In the genomic region with DNA sequence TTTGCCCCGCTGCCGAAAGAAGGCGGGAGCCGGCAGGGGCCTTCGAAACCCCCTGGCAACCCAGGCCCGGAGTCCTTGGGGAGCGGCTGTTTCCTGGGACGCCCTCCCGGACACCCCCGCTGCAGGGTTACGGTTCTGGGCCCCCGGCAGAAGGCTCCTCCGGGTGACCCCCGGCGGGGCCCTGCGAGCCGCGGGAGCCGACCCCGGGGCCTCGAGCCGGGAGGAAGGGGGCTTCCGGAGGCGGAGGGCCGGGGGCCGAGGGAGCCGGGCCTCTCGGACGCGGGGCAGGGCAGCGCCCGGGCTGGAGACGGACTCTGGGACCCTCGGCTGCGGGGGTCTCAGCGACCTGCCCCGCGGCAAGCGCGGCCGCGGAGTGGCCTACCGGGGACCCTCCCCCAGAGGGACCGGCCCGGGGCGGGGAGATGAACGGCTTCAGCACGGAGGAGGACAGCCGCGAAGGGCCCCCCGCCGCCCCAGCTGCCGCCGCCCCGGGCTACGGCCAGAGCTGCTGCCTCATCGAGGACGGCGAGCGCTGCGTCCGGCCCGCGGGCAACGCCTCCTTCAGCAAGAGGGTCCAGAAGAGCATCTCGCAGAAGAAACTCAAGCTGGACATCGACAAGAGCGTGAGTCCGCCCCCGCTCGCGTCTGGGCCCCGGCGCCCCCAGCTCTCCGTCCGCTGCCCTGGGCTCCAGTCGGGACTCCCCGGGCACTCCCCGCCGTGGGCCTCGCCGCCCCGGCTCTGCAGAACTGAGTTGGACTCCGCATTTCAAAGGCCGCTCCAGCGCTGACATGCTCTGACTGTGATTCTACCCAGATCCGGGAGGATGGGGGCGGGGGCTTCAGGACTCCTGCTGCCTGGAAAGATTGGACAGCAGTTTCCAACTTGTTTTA, we compare ENCODE assay signal across 1 cellular context.
TF ChIP-seq lines count a peak whose summit lies in the region.

No MANE protein-coding gene starts in this region.

TF ChIP-seq in HepG2, 621 proteins besides CTCF, POLR2A, EP300 and RAD21 (continued from another document and continues in another):
- TF ChIP-seq CBX5 (CRISPR knock-in tag; IDR thresholded peaks at IDR 0.05; ENCODE audit: borderline replicate concordance) (no peak), ZNF432 (CRISPR knock-in tag; IDR thresholded peaks at IDR 0.05; ENCODE audit: borderline replicate concordance) (no peak), RORA (CRISPR knock-in tag; IDR thresholded peaks at IDR 0.05) (no peak), PREB (CRISPR knock-in tag; IDR thresholded peaks at IDR 0.05) (no peak), IRF2 (CRISPR knock-in tag; IDR thresholded peaks at IDR 0.05) (0 out of 2 replicates have a peak, but pooled peaks have one; percentile 21), NFKBIZ (CRISPR knock-in tag; IDR thresholded peaks at IDR 0.05) (no peak), KLF11 (CRISPR knock-in tag; IDR thresholded peaks at IDR 0.05) (no peak), CC2D1A (CRISPR knock-in tag; IDR thresholded peaks at IDR 0.05) (no peak), TBP (CRISPR knock-in tag; IDR thresholded peaks at IDR 0.05) (no peak), JUN (CRISPR knock-in tag; IDR thresholded peaks at IDR 0.05) (no peak), ZNF770 (CRISPR knock-in tag; IDR thresholded peaks at IDR 0.05) (no peak), ZNF567 (CRISPR knock-in tag; IDR thresholded peaks at IDR 0.05; ENCODE audit: borderline replicate concordance) (no peak), ELK4 (CRISPR knock-in tag; IDR thresholded peaks at IDR 0.05; ENCODE audit: borderline replicate concordance) (no peak), CHCHD3 (CRISPR knock-in tag; IDR thresholded peaks at IDR 0.05) (0 out of 2 replicates have a peak, but pooled peaks have one; percentile 28), ATF3 (CRISPR knock-in tag; IDR thresholded peaks at IDR 0.05) (no peak), ZNF350 (CRISPR knock-in tag; IDR thresholded peaks at IDR 0.05; ENCODE audit: borderline replicate concordance, low read depth) (0 out of 2 replicates have a peak, but pooled peaks have one; percentile 30), PLRG1 (conservative IDR thresholded peaks at IDR 0.05) (no peak), ZNF280D (CRISPR knock-in tag; IDR thresholded peaks at IDR 0.05) (no peak), MEIS1 (CRISPR knock-in tag; IDR thresholded peaks at IDR 0.05; ENCODE audit: borderline replicate concordance) (no peak), ZNF776 (CRISPR knock-in tag; IDR thresholded peaks at IDR 0.05) (no peak), DNMT1 (CRISPR knock-in tag; IDR thresholded peaks at IDR 0.05) (no peak), SMYD3 (CRISPR knock-in tag; IDR thresholded peaks at IDR 0.05) (no peak), HDAC1 (CRISPR knock-in tag; IDR thresholded peaks at IDR 0.05) (peak; percentile 2; the same call in 1 of the 2 replicates), ZNF446 (CRISPR knock-in tag; IDR thresholded peaks at IDR 0.05) (no peak), BCL6 (CRISPR knock-in tag; IDR thresholded peaks at IDR 0.05) (peak; percentile 17; the same call in 1 of the 2 replicates), HNF4G (IDR thresholded peaks at IDR 0.05; ENCODE audit: borderline replicate concordance, low read depth, low read length) (no peak), HNF4G (CRISPR knock-in tag; IDR thresholded peaks at IDR 0.05; ENCODE audit: borderline replicate concordance, low read depth) (no peak), NKX3-1 (CRISPR knock-in tag; IDR thresholded peaks at IDR 0.05) (no peak), IKZF4 (CRISPR knock-in tag; IDR thresholded peaks at IDR 0.05; ENCODE audit: borderline replicate concordance, low read depth, not compliant biosample characterization) (no peak), CENPT (CRISPR knock-in tag; IDR thresholded peaks at IDR 0.05; ENCODE audit: low read depth) (no peak), SRSF9 (IDR thresholded peaks at IDR 0.05; ENCODE audit: borderline replicate concordance, insufficient read depth, low read depth, low read length, poor library complexity, severe bottlenecking) (no peak), USF2 (IDR thresholded peaks at IDR 0.05; ENCODE audit: low read depth, low read length) (no peak), USF2 (CRISPR knock-in tag; IDR thresholded peaks at IDR 0.05; ENCODE audit: borderline replicate concordance) (no peak), SSRP1 (CRISPR knock-in tag; IDR thresholded peaks at IDR 0.05) (no peak), RBFOX2 (IDR thresholded peaks at IDR 0.05; ENCODE audit: low read depth, low read length) (0 out of 2 replicates have a peak, but pooled peaks have one; percentile 44), ZNF552 (CRISPR knock-in tag; IDR thresholded peaks at IDR 0.05; ENCODE audit: borderline replicate concordance) (no peak), SMAD1 (CRISPR knock-in tag; IDR thresholded peaks at IDR 0.05; ENCODE audit: borderline replicate concordance, low read depth) (0 out of 2 replicates have a peak, but pooled peaks have one; percentile 24)
- TF ChIP-seq, protein P1, sequence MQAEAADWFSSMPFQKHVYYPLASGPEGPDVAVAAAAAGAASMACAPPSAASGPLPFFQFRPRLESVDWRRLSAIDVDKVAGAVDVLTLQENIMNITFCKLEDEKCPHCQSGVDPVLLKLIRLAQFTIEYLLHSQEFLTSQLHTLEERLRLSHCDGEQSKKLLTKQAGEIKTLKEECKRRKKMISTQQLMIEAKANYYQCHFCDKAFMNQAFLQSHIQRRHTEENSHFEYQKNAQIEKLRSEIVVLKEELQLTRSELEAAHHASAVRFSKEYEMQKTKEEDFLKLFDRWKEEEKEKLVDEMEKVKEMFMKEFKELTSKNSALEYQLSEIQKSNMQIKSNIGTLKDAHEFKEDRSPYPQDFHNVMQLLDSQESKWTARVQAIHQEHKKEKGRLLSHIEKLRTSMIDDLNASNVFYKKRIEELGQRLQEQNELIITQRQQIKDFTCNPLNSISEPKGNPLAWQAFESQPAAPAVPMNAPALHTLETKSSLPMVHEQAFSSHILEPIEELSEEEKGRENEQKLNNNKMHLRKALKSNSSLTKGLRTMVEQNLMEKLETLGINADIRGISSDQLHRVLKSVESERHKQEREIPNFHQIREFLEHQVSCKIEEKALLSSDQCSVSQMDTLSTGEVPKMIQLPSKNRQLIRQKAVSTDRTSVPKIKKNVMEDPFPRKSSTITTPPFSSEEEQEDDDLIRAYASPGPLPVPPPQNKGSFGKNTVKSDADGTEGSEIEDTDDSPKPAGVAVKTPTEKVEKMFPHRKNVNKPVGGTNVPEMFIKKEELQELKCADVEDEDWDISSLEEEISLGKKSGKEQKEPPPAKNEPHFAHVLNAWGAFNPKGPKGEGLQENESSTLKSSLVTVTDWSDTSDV (CRISPR knock-in tag; IDR thresholded peaks at IDR 0.05), result no peak
- TF ChIP-seq, protein P2, sequence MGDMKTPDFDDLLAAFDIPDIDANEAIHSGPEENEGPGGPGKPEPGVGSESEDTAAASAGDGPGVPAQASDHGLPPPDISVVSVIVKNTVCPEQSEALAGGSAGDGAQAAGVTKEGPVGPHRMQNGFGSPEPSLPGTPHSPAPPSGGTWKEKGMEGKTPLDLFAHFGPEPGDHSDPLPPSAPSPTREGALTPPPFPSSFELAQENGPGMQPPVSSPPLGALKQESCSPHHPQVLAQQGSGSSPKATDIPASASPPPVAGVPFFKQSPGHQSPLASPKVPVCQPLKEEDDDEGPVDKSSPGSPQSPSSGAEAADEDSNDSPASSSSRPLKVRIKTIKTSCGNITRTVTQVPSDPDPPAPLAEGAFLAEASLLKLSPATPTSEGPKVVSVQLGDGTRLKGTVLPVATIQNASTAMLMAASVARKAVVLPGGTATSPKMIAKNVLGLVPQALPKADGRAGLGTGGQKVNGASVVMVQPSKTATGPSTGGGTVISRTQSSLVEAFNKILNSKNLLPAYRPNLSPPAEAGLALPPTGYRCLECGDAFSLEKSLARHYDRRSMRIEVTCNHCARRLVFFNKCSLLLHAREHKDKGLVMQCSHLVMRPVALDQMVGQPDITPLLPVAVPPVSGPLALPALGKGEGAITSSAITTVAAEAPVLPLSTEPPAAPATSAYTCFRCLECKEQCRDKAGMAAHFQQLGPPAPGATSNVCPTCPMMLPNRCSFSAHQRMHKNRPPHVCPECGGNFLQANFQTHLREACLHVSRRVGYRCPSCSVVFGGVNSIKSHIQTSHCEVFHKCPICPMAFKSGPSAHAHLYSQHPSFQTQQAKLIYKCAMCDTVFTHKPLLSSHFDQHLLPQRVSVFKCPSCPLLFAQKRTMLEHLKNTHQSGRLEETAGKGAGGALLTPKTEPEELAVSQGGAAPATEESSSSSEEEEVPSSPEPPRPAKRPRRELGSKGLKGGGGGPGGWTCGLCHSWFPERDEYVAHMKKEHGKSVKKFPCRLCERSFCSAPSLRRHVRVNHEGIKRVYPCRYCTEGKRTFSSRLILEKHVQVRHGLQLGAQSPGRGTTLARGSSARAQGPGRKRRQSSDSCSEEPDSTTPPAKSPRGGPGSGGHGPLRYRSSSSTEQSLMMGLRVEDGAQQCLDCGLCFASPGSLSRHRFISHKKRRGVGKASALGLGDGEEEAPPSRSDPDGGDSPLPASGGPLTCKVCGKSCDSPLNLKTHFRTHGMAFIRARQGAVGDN (CRISPR knock-in tag; IDR thresholded peaks at IDR 0.05), result peak; percentile 70
